Comparison of ENCODE assay signal across 9 cellular contexts in the genomic region with DNA sequence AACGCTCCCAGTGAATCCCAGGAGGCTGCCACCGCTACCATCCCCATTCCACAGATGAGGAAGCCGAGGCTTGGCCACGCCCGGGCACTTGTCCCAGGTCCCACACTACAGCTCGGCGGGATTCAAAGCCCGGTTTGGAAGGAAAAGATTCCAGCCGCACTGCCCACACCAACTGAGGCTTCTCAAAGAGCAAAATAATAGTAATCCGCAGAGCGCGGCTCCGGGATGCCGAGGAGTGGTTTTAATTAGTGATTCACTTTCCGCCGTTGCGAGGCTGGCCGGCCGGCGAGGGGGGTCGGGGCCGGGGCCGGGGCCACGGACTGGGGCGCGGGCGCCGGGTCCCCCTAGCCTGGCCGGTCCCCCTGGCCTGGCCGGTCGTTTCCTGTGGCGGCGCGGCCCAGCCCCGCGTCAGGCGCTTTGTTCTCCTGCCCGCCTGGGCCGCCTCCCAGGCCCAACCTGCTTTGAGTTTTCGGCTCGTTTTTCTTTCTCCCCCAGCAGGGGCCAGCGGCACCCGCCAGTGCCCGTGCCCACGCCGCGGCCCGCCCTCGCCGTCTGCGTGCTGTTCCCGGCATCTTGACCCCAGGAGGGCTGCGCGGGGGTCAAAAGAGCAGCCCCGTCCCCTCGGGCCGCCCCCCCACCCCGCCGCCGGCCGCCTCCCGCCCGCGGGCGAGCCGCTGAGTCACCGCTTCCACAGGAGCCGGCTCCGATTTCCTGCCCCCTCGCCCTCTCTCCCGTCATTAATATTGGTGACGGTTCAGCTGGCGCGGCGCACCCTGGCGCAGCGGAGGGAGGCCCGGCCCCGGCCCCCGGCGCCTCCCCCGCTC. TPM values are rescaled to one million over a fixed set of nuclear protein-coding genes. Genes with fewer than 3 reads are reported as not detected.
DNase-seq lines count a peak whose midpoint lies in the region; ATAC-seq and TF ChIP-seq lines count a peak whose summit lies in the region.
"Had no signal": no experiment of that assay in that cellular context is flagged by ENCODE, and none has a peak within 500 bp of the region (broad histone marks: within the 10 kb centered on the region; RNA-seq: fewer than 3 reads in every experiment).

No MANE protein-coding gene starts in this region.

- TF ChIP-seq EP300 in upper lobe of left lung (IDR thresholded peaks at IDR 0.05), result no peak

- 39 to 40% methylated on average over 26 to 82 of the region's 82 CpGs for WGBS in endodermal cell (ENCODE audit: insufficient coverage in 1 of 2, insufficient read length in 1 of 2), 2 experiments
- 21 to 49% methylated on average over 40 to 75 of the region's 82 CpGs for WGBS in upper lobe of left lung, 2 donors

- H3K27ac Mint-ChIP-seq in endodermal cell, result peak overlapping the region; percentile 52
- H3K27ac Mint-ChIP-seq in activated T-helper 2 cell treated with anti-CD3 and anti-CD28 coated beads, Interferon-gamma antibody, Interleukin-2, Interleukin-4, amounts not matched to agents 10 μg/mL and 5 μg/mL and 100 μg/mL, durations not matched to agents 14 hours and 24 hours and 36 hours, result no peak overlapping the region

- TF ChIP-seq CTCF in RWPE2 (IDR thresholded peaks at IDR 0.05; ENCODE audit: poor library complexity, severe bottlenecking), result no peak
- no peak for TF ChIP-seq CTCF in endodermal cell (conservative IDR thresholded peaks at IDR 0.05)
- TF ChIP-seq CTCF in upper lobe of left lung (IDR thresholded peaks at IDR 0.05), result no peak

- H3K36me3 ChIP-seq in RWPE2 (ENCODE audit: low read depth) (no peaks in the 10 kb centered on the region), endodermal cell (ENCODE audit: control insufficient read depth, insufficient read depth, low read length) (no peaks in the 10 kb centered on the region), muscle layer of colon (ENCODE audit: insufficient read depth, low read length) (no peaks in the 10 kb centered on the region), upper lobe of left lung (no peaks in the 10 kb centered on the region)

- H3K4me1 Mint-ChIP-seq in endodermal cell, result peaks cover 15% of the 10 kb centered on the region
- H3K4me1 Mint-ChIP-seq in activated T-helper 2 cell treated with anti-CD3 and anti-CD28 coated beads, Interferon-gamma antibody, Interleukin-2, Interleukin-4, amounts not matched to agents 10 μg/mL and 5 μg/mL and 100 μg/mL, durations not matched to agents 14 hours and 24 hours and 36 hours (ENCODE audit: low read depth), result no peaks in the 10 kb centered on the region

- no peaks in the 10 kb centered on the region for H3K36me3 Mint-ChIP-seq in endodermal cell (ENCODE audit: low read depth)
- no peaks in the 10 kb centered on the region for H3K36me3 Mint-ChIP-seq in activated T-helper 2 cell treated with anti-CD3 and anti-CD28 coated beads, Interferon-gamma antibody, Interleukin-2, Interleukin-4, amounts not matched to agents 10 μg/mL and 5 μg/mL and 100 μg/mL, durations not matched to agents 14 hours and 24 hours and 36 hours (ENCODE audit: low read depth)

- H3K9ac ChIP-seq in endodermal cell (ENCODE audit: extremely low read depth, low read length, poor library complexity, severe bottlenecking) (no peak overlapping the region), muscle layer of colon (ENCODE audit: low read length) (no peak overlapping the region)

- ATAC-seq in RWPE2 (ENCODE audit: low read depth), result peak; percentile 74
- ATAC-seq in upper lobe of left lung (ENCODE audit: low FRiP score in 2 of 2), result peak in 1 of 2 donors; percentile 83

- H3K4me1 ChIP-seq in RWPE2 (ENCODE audit: insufficient read depth, poor library complexity, severe bottlenecking) (no peaks in the 10 kb centered on the region), endodermal cell (ENCODE audit: control insufficient read depth, insufficient read depth, low read length) (no peaks in the 10 kb centered on the region), muscle layer of colon (ENCODE audit: insufficient read depth, low read length) (no peaks in the 10 kb centered on the region), upper lobe of left lung (peaks cover 4 to 16% (median 8%) of the 10 kb centered on the region in 4 donors)

- intact Hi-C loops in activated T-helper 2 cell treated with anti-CD3 and anti-CD28 coated beads, Interferon-gamma antibody, Interleukin-2, Interleukin-4, amounts not matched to agents 10 μg/mL and 5 μg/mL and 100 μg/mL, durations not matched to agents 14 hours and 24 hours and 36 hours (cut with micrococcal nuclease), result no loop called here

- DNase-seq in ELF-1 (ENCODE audit: low read depth, low spot score), result peak; percentile 49
- DNase-seq in RWPE2 (ENCODE audit: low spot score), result no peak
- DNase-seq in endodermal cell, result peak; percentile 87
- peak in 1 of 2 donors; percentile 91 for DNase-seq in upper lobe of left lung
- no peak for DNase-seq in KG1 (lab: John Stamatoyannopoulos, UW)
- no peak for DNase-seq in activated T-helper 2 cell treated with anti-CD3 and anti-CD28 coated beads, Interferon-gamma antibody, Interleukin-2, Interleukin-4, amounts not matched to agents 10 μg/mL and 5 μg/mL and 100 μg/mL, durations not matched to agents 14 hours and 24 hours and 36 hours (ENCODE audit: low spot score)
- no peak for DNase-seq in cerebellum (ENCODE audit: low spot score)

- peaks cover 17% of the 10 kb centered on the region for H3K27me3 Mint-ChIP-seq in endodermal cell (ENCODE audit: insufficient read depth)
- H3K27me3 Mint-ChIP-seq in activated T-helper 2 cell treated with anti-CD3 and anti-CD28 coated beads, Interferon-gamma antibody, Interleukin-2, Interleukin-4, amounts not matched to agents 10 μg/mL and 5 μg/mL and 100 μg/mL, durations not matched to agents 14 hours and 24 hours and 36 hours (ENCODE audit: low read depth), result peaks cover 41% of the 10 kb centered on the region

- H3K27me3 ChIP-seq in RWPE2 (ENCODE audit: insufficient read depth, poor library complexity, severe bottlenecking) (no peaks in the 10 kb centered on the region), endodermal cell (ENCODE audit: control insufficient read depth, insufficient read depth, low read length, poor library complexity, severe bottlenecking) (no peaks in the 10 kb centered on the region), muscle layer of colon (ENCODE audit: control insufficient read depth in 1 of 2, insufficient read depth in 2 of 2, low read length in 2 of 2) (peaks cover 0 to 5% of the 10 kb centered on the region in 2 donors), upper lobe of left lung (no peaks in the 10 kb centered on the region)

- TF ChIP-seq POLR2A in upper lobe of left lung (IDR thresholded peaks at IDR 0.05), result no peak

- H3K9me3 Mint-ChIP-seq in endodermal cell, result no peaks in the 10 kb centered on the region
- no peaks in the 10 kb centered on the region for H3K9me3 Mint-ChIP-seq in activated T-helper 2 cell treated with anti-CD3 and anti-CD28 coated beads, Interferon-gamma antibody, Interleukin-2, Interleukin-4, amounts not matched to agents 10 μg/mL and 5 μg/mL and 100 μg/mL, durations not matched to agents 14 hours and 24 hours and 36 hours

- peak overlapping the region; percentile 14 for H3K27ac ChIP-seq in RWPE2 (ENCODE audit: poor library complexity, severe bottlenecking)
- peak overlapping the region; percentile 73 for H3K27ac ChIP-seq in endodermal cell (ENCODE audit: low read depth, low read length)
- H3K27ac ChIP-seq in muscle layer of colon (ENCODE audit: low read depth, low read length), result peak overlapping the region; percentile 24
- peak overlapping the region; percentile 63 to 89 (median 80) for H3K27ac ChIP-seq in upper lobe of left lung

- H3K9me3 ChIP-seq in RWPE2 (ENCODE audit: severe bottlenecking), result no peaks in the 10 kb centered on the region
- no peaks in the 10 kb centered on the region for H3K9me3 ChIP-seq in endodermal cell (ENCODE audit: control insufficient read depth, low read length)
- no peaks in the 10 kb centered on the region for H3K9me3 ChIP-seq in muscle layer of colon (ENCODE audit: low read length)
- no peaks in the 10 kb centered on the region for H3K9me3 ChIP-seq in upper lobe of left lung

- H3K4me3 Mint-ChIP-seq in endodermal cell, result peak overlapping the region; percentile 41
- H3K4me3 Mint-ChIP-seq in activated T-helper 2 cell treated with anti-CD3 and anti-CD28 coated beads, Interferon-gamma antibody, Interleukin-2, Interleukin-4, amounts not matched to agents 10 μg/mL and 5 μg/mL and 100 μg/mL, durations not matched to agents 14 hours and 24 hours and 36 hours (ENCODE audit: low read depth), result no peak overlapping the region

- peak overlapping the region; percentile 29 for H3K4me3 ChIP-seq in RWPE2 (ENCODE audit: severe bottlenecking)
- no peak overlapping the region for H3K4me3 ChIP-seq in endodermal cell (ENCODE audit: low read length)
- peak overlapping the region; percentile 16 to 29 for H3K4me3 ChIP-seq in muscle layer of colon (ENCODE audit: low read depth in 1 of 2, low read length in 2 of 2)
- H3K4me3 ChIP-seq in upper lobe of left lung, result peak overlapping the region in 3 of 4 donors; percentile 38 to 48 (median 48)

RNA-seq across cellular contexts. Expression of gene FGF18, which starts 31.2 kb away (rescaled TPM):
- total RNA-seq in endodermal cell (under 1 TPM; 0.44 to 0.57 TPM), upper lobe of left lung (1 to 10 TPM in 4 of 6 donors, under 1 TPM in 2; 0.44 to 4.6 (median 1.4) TPM), cerebellum (0.36 TPM)
- 3.8 TPM for polyA plus RNA-seq in endodermal cell (2013, experiment 1 of 2)
- 3.6 TPM for polyA plus RNA-seq in endodermal cell (2013, experiment 2 of 2)
- total RNA-seq in activated T-helper 2 cell treated with anti-CD3 and anti-CD28 coated beads, Interferon-gamma antibody, Interleukin-2, Interleukin-4, amounts not matched to agents 10 μg/mL and 5 μg/mL and 100 μg/mL, durations not matched to agents 14 hours and 24 hours and 36 hours, result 0.16 TPM in 1 of 2 replicates, not detected in the other
- total RNA-seq: glomerular endothelial cell had no signal

Comparison
In these comparisons a context has a peak if more than half of its experiments do, and no peak if none do; other contexts are left out.
1. DNase-seq: peak in ELF-1 (single experiment) and endodermal cell (single experiment); none in RWPE2 (single experiment), KG1 (single experiment), activated T-helper 2 cell treated with anti-CD3 and anti-CD28 coated beads, Interferon-gamma antibody, Interleukin-2, Interleukin-4, amounts not matched to agents 10 μg/mL and 5 μg/mL and 100 μg/mL, durations not matched to agents 14 hours and 24 hours and 36 hours (single experiment) and cerebellum (single experiment).
2. H3K27ac ChIP-seq: peak in every context shown above with its lines; median percentile 80 in upper lobe of left lung; 73 in endodermal cell; 24 in muscle layer of colon; 14 in RWPE2.